In genomic region chr16:49542391-49542891, GRCh38 we compare ENCODE assay signal across 19 cellular contexts.
DNase-seq lines count a peak whose midpoint lies in the region; FAIRE-seq and TF ChIP-seq lines count a peak whose summit lies in the region.
"Had no signal": no experiment of that assay in that cellular context is flagged by ENCODE, and none has a peak within 500 bp of the region (broad histone marks: within the 10 kb centered on the region; RNA-seq: fewer than 3 reads in every experiment).

No MANE protein-coding gene starts in this region.

- peaks cover 5% of the 10 kb centered on the region for H3K4me1 ChIP-seq in BE2C
- H3K4me1 ChIP-seq in astrocyte (ENCODE audit: insufficient read depth, low read length): peaks cover 6% of the 10 kb centered on the region
- H3K4me1 ChIP-seq in neural progenitor cell: peaks cover 46% of the 10 kb centered on the region
- peaks cover 0 to 23% (median 16%) of the 10 kb centered on the region in 4 donors for H3K4me1 ChIP-seq in esophagus muscularis mucosa

- H3K4me3 ChIP-seq in BE2C (ENCODE audit: low read depth, low read length) (no peak overlapping the region), astrocyte (ENCODE audit: insufficient read depth, low read depth, low read length) (no peak overlapping the region), neural progenitor cell (no peak overlapping the region), esophagus muscularis mucosa (no peak overlapping the region)
- H3K4me3 ChIP-seq: sigmoid colon had no signal

- H3K27me3 Mint-ChIP-seq in astrocyte (ENCODE audit: low read depth, unreplicated experiment): peaks cover 22% of the 10 kb centered on the region
- H3K27me3 Mint-ChIP-seq in neural progenitor cell (ENCODE audit: insufficient read depth, low read depth): peaks cover 3% of the 10 kb centered on the region
- H3K27me3 Mint-ChIP-seq: activated CD4-positive, alpha-beta memory T cell treated with anti-CD3 and anti-CD28 coated beads, Interleukin-2, amount 10 ng/mL, durations not matched to agents 7 days and 5 days; dendritic cell treated with granulocyte-macrophage colony-stimulating factor and Interleukin-4, amounts not matched to agents 40 ng/mL and 50 ng/mL, for 4 days had no signal

- no peaks in the 10 kb centered on the region for H3K9me3 ChIP-seq in BE2C
- H3K9me3 ChIP-seq in astrocyte (ENCODE audit: insufficient read depth, low read depth, low read length): no peaks in the 10 kb centered on the region
- H3K9me3 ChIP-seq in neural progenitor cell (ENCODE audit: low read depth): no peaks in the 10 kb centered on the region
- no peaks in the 10 kb centered on the region for H3K9me3 ChIP-seq in esophagus muscularis mucosa
- H3K9me3 ChIP-seq: sigmoid colon had no signal

- no peak for TF ChIP-seq EP300 in esophagus muscularis mucosa (IDR thresholded peaks at IDR 0.05)

- H4K20me1 ChIP-seq in astrocyte (ENCODE audit: insufficient read depth, low read length) (peaks cover 5% of the 10 kb centered on the region), neural progenitor cell (ENCODE audit: low read depth) (peaks cover 71% of the 10 kb centered on the region)

- peaks cover 27% of the 10 kb centered on the region for H3F3A ChIP-seq in neural progenitor cell (ENCODE audit: low read depth)

- H3K79me2 ChIP-seq in astrocyte (ENCODE audit: insufficient read depth, low read length) (no peaks in the 10 kb centered on the region), neural progenitor cell (ENCODE audit: low read depth) (peaks cover 6% of the 10 kb centered on the region)

- FAIRE-seq in astrocyte (lab: Jason Lieb, UNC): no peak
- FAIRE-seq: frontal cortex had no signal

- H3K27ac Mint-ChIP-seq in astrocyte (ENCODE audit: unreplicated experiment) (no peak overlapping the region), neural progenitor cell (no peak overlapping the region)
- H3K27ac Mint-ChIP-seq: activated CD4-positive, alpha-beta memory T cell treated with anti-CD3 and anti-CD28 coated beads, Interleukin-2, amount 10 ng/mL, durations not matched to agents 7 days and 5 days; CD8-positive, alpha-beta memory T cell; dendritic cell treated with granulocyte-macrophage colony-stimulating factor and Interleukin-4, amounts not matched to agents 40 ng/mL and 50 ng/mL, for 4 days; T-helper 1 cell treated with Interleukin-12 subunit alpha and Interleukin-12 subunit beta and Interleukin-4 antibody, amounts not matched to agents 30 μg/mL and 1 μg/mL, for 36 hours had no signal

- TF ChIP-seq CTCF in BE2C (IDR thresholded peaks at IDR 0.05; ENCODE audit: low read depth, low read length): no peak
- no peak for TF ChIP-seq CTCF in astrocyte (IDR thresholded peaks at IDR 0.05; ENCODE audit: insufficient read depth, low read depth, low read length)
- no peak for TF ChIP-seq CTCF in neural progenitor cell (IDR thresholded peaks at IDR 0.05)
- no peak for TF ChIP-seq CTCF in esophagus muscularis mucosa (IDR thresholded peaks at IDR 0.05)

- DNase-seq in BE2C: peak; percentile 71
- DNase-seq in NCI-H146 (lab: John Stamatoyannopoulos, UW): peak; percentile 68
- no peak for DNase-seq in astrocyte (ENCODE audit: low read depth)
- DNase-seq in neural progenitor cell (ENCODE audit: low spot score): no peak
- no peak for DNase-seq in T-helper 1 cell
- no peak for DNase-seq in activated CD4-positive, alpha-beta T cell treated with anti-CD3 and anti-CD28 coated beads for 1 hour
- DNase-seq in esophagus muscularis mucosa (ENCODE audit: extremely low spot score): no peak
- no peak for DNase-seq in GOT3 (lab: John Stamatoyannopoulos, UW)
- DNase-seq: activated CD4-positive, alpha-beta memory T cell treated with anti-CD3 and anti-CD28 coated beads, Interleukin-2, amount 10 ng/mL, durations not matched to agents 7 days and 5 days; activated naive CD4-positive, alpha-beta T cell treated with anti-CD3 and anti-CD28 coated beads, Interleukin-2, amount 50 U/mL, for 16 hours; activated T-cell treated with anti-CD3 and anti-CD28 coated beads, Interleukin-2, amount 50 U/mL, for 4 hours; CD8-positive, alpha-beta memory T cell; Karpas-422; NCI-H1105; NCI-H2227 treated with DMSO at 0.1 percent for 48 hours; sigmoid colon had no signal

- TF ChIP-seq POLR2A in esophagus muscularis mucosa (IDR thresholded peaks at IDR 0.05; ENCODE audit: low read depth): no peak

- peak overlapping the region; percentile 69 for H3K4me2 ChIP-seq in astrocyte (ENCODE audit: low read length)
- H3K4me2 ChIP-seq in neural progenitor cell: peak overlapping the region; percentile 52

- H3K27me3 ChIP-seq in BE2C (no peaks in the 10 kb centered on the region), astrocyte (ENCODE audit: insufficient read depth, low read length) (no peaks in the 10 kb centered on the region), neural progenitor cell (no peaks in the 10 kb centered on the region), esophagus muscularis mucosa (no peaks in the 10 kb centered on the region)
- H3K27me3 ChIP-seq: sigmoid colon had no signal

- H3K9ac ChIP-seq in astrocyte (ENCODE audit: low read length) (no peak overlapping the region), neural progenitor cell (no peak overlapping the region)

- H3K36me3 ChIP-seq in BE2C (no peaks in the 10 kb centered on the region), astrocyte (ENCODE audit: insufficient read depth, low read length) (no peaks in the 10 kb centered on the region), neural progenitor cell (no peaks in the 10 kb centered on the region), esophagus muscularis mucosa (no peaks in the 10 kb centered on the region)
- H3K36me3 ChIP-seq: sigmoid colon had no signal

- H3K36me3 Mint-ChIP-seq in astrocyte (ENCODE audit: low read depth, unreplicated experiment) (no peaks in the 10 kb centered on the region), neural progenitor cell (no peaks in the 10 kb centered on the region)
- H3K36me3 Mint-ChIP-seq: CD8-positive, alpha-beta memory T cell had no signal

- H3K4me3 Mint-ChIP-seq in astrocyte (ENCODE audit: unreplicated experiment): no peak overlapping the region
- H3K4me3 Mint-ChIP-seq in neural progenitor cell: no peak overlapping the region
- H3K4me3 Mint-ChIP-seq: activated CD4-positive, alpha-beta memory T cell treated with anti-CD3 and anti-CD28 coated beads, Interleukin-2, amount 10 ng/mL, durations not matched to agents 7 days and 5 days; activated T-cell treated with anti-CD3 and anti-CD28 coated beads, Interleukin-2, amount 50 U/mL, for 4 hours; CD8-positive, alpha-beta memory T cell; dendritic cell treated with granulocyte-macrophage colony-stimulating factor and Interleukin-4, amounts not matched to agents 40 ng/mL and 50 ng/mL, for 4 days; T-helper 1 cell treated with Interleukin-12 subunit alpha and Interleukin-12 subunit beta and Interleukin-4 antibody, amounts not matched to agents 30 μg/mL and 1 μg/mL, for 36 hours had no signal

- intact Hi-C loops in esophagus muscularis mucosa (cut with DNase I): no loop called here

- peaks cover 6% of the 10 kb centered on the region for H3K9me3 Mint-ChIP-seq in astrocyte (ENCODE audit: unreplicated experiment)
- H3K9me3 Mint-ChIP-seq in neural progenitor cell: no peaks in the 10 kb centered on the region
- H3K9me3 Mint-ChIP-seq: activated CD4-positive, alpha-beta memory T cell treated with anti-CD3 and anti-CD28 coated beads, Interleukin-2, amount 10 ng/mL, durations not matched to agents 7 days and 5 days; activated T-cell treated with anti-CD3 and anti-CD28 coated beads, Interleukin-2, amount 50 U/mL, for 4 hours had no signal

- WGBS in esophagus muscularis mucosa: 57% methylated on average over 9 of the region's 9 CpGs

- H3K27ac ChIP-seq in astrocyte (ENCODE audit: low read depth, low read length) (no peak overlapping the region), neural progenitor cell (no peak overlapping the region), esophagus muscularis mucosa (replicated peaks in 1 of 4) (no peak overlapping the region)

- H3K4me1 Mint-ChIP-seq in astrocyte (ENCODE audit: low read depth, unreplicated experiment): no peaks in the 10 kb centered on the region
- H3K4me1 Mint-ChIP-seq in neural progenitor cell: peaks cover 68% of the 10 kb centered on the region
- H3K4me1 Mint-ChIP-seq: activated CD4-positive, alpha-beta memory T cell treated with anti-CD3 and anti-CD28 coated beads, Interleukin-2, amount 10 ng/mL, durations not matched to agents 7 days and 5 days; CD8-positive, alpha-beta memory T cell had no signal

- H2AFZ ChIP-seq in astrocyte (ENCODE audit: low read depth, low read length): no peak overlapping the region
- no peak overlapping the region for H2AFZ ChIP-seq in neural progenitor cell (replicated peaks)

Comparison
In these comparisons a context has a peak if more than half of its experiments do, and no peak if none do; other contexts are left out.
1. DNase-seq: peak in BE2C (single experiment) and NCI-H146 (single experiment); none in astrocyte (single experiment), neural progenitor cell (single experiment), T-helper 1 cell (0 of 5), activated CD4-positive, alpha-beta T cell treated with anti-CD3 and anti-CD28 coated beads for 1 hour (single experiment), esophagus muscularis mucosa (single experiment) and GOT3 (single experiment).